ENCODE assay signal across 9 cellular contexts in the genomic region with DNA sequence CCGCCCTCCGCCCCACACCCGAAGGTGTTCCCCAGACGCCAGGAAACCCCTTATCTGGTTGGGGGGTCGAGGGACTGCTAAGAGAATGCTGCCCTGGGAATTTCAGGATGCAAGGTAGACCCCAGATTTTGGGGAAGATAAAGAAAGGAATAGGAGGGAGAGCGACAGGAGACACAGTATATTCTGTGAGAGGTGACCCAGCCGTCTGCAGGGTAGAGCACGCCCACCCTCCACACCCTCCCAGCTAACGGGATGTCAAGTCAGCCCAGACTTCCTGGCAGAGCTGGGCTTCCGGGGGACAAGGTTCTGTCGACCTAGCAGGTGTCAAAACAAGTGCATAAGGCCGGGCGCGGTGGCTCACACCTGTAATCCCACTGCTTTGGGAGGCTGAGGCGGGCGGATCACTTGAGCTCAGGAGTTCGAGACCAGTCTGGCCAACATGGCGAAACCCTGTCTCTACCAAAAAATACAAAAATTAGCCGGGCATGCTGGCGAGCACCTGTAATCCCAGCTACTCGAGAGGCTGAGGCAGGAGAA. TPM values are rescaled to one million over a fixed set of nuclear protein-coding genes. Genes with fewer than 3 reads are reported as not detected.
DNase-seq lines count a peak whose midpoint lies in the region; ATAC-seq and TF ChIP-seq lines count a peak whose summit lies in the region.
"Had no signal": no experiment of that assay in that cellular context is flagged by ENCODE, and none has a peak within 500 bp of the region (broad histone marks: within the 10 kb centered on the region; RNA-seq: fewer than 3 reads in every experiment).

No MANE protein-coding gene starts in this region.

- no peaks in the 10 kb centered on the region for H3K27me3 Mint-ChIP-seq in MCF 10A (ENCODE audit: insufficient read depth, unreplicated experiment)

- DNase-seq in breast epithelium (ENCODE audit: low spot score in 2 of 2): no peak
- no peak for DNase-seq in MCF 10A (ENCODE audit: unreplicated experiment)
- DNase-seq in SK-N-MC (ENCODE audit: low read depth, low spot score): no peak
- no peak for DNase-seq in iPS DF 6.9 (ENCODE audit: low read depth, low spot score)
- DNase-seq in stimulated activated effector memory CD8-positive, alpha-beta T cell treated with anti-CD3 and anti-CD28 coated beads, Interleukin-12 subunit alpha, Interleukin-12 subunit beta, amount 100 ng/mL, for 72 hours (ENCODE audit: low spot score in 2 of 2): no peak
- DNase-seq in activated CD8-positive, alpha-beta memory T cell treated with anti-CD3 and anti-CD28 coated beads, Interleukin-2, amount 50 U/mL, for 4 hours: no peak
- no peak for DNase-seq in H4 (ENCODE audit: low spot score)
- no peak for DNase-seq in NCI-H524 treated with DMSO at 0.1 percent for 48 hours (lab: John Stamatoyannopoulos, UW)
- DNase-seq: T-helper 2 cell had no signal

- H3K9ac ChIP-seq in SK-N-MC (ENCODE audit: insufficient read length): no peak overlapping the region

- CTCF ChIA-PET in MCF 10A (lab: Yijun Ruan, JAX): no interaction called here

- H3K36me3 Mint-ChIP-seq in MCF 10A (ENCODE audit: insufficient read depth, unreplicated experiment): peaks cover 4% of the 10 kb centered on the region
- H3K36me3 Mint-ChIP-seq in stimulated activated effector memory CD8-positive, alpha-beta T cell treated with anti-CD3 and anti-CD28 coated beads, Interleukin-12 subunit alpha, Interleukin-12 subunit beta, amount 100 ng/mL, for 72 hours: no peaks in the 10 kb centered on the region

- no peak overlapping the region for H3K4me3 Mint-ChIP-seq in MCF 10A (ENCODE audit: unreplicated experiment)
- peak overlapping the region; percentile 53 for H3K4me3 Mint-ChIP-seq in stimulated activated effector memory CD8-positive, alpha-beta T cell treated with anti-CD3 and anti-CD28 coated beads, Interleukin-12 subunit alpha, Interleukin-12 subunit beta, amount 100 ng/mL, for 72 hours

- no peak overlapping the region for H3K27ac Mint-ChIP-seq in MCF 10A (ENCODE audit: low read depth, unreplicated experiment)
- H3K27ac Mint-ChIP-seq in stimulated activated effector memory CD8-positive, alpha-beta T cell treated with anti-CD3 and anti-CD28 coated beads, Interleukin-12 subunit alpha, Interleukin-12 subunit beta, amount 100 ng/mL, for 72 hours: no peak overlapping the region

- TF ChIP-seq POLR2A in breast epithelium (IDR thresholded peaks at IDR 0.05): no peak

- no peaks in the 10 kb centered on the region for H3K36me3 ChIP-seq in breast epithelium
- no peaks in the 10 kb centered on the region for H3K36me3 ChIP-seq in SK-N-MC (ENCODE audit: insufficient read depth, low read length)
- H3K36me3 ChIP-seq in iPS DF 6.9 (ENCODE audit: control insufficient read depth, insufficient read depth, low read length): no peaks in the 10 kb centered on the region

- H3K4me1 ChIP-seq in breast epithelium (peaks cover 0 to 8% of the 10 kb centered on the region in 2 donors), iPS DF 6.9 (ENCODE audit: control insufficient read depth, insufficient read depth, low read length) (peaks cover 7% of the 10 kb centered on the region)

- H3K9me3 Mint-ChIP-seq in MCF 10A (ENCODE audit: unreplicated experiment): no peaks in the 10 kb centered on the region
- H3K9me3 Mint-ChIP-seq in stimulated activated effector memory CD8-positive, alpha-beta T cell treated with anti-CD3 and anti-CD28 coated beads, Interleukin-12 subunit alpha, Interleukin-12 subunit beta, amount 100 ng/mL, for 72 hours: peaks cover 2% of the 10 kb centered on the region

- BruUV-seq in MCF 10A (replicated peaks; lab: Mats Ljungman, UMichigan): no TSS peak

- H3K9me3 ChIP-seq in breast epithelium (no peaks in the 10 kb centered on the region), SK-N-MC (ENCODE audit: low read depth, low read length) (no peaks in the 10 kb centered on the region), iPS DF 6.9 (ENCODE audit: control insufficient read depth, insufficient read depth, low read length) (no peaks in the 10 kb centered on the region)

- H3K27me3 ChIP-seq in breast epithelium (peaks cover 5 to 20% of the 10 kb centered on the region in 2 donors), iPS DF 6.9 (ENCODE audit: control insufficient read depth, insufficient read depth, low read length) (no peaks in the 10 kb centered on the region)

- peaks cover 23% of the 10 kb centered on the region for H3K4me1 Mint-ChIP-seq in MCF 10A (ENCODE audit: insufficient read depth, unreplicated experiment)
- H3K4me1 Mint-ChIP-seq in stimulated activated effector memory CD8-positive, alpha-beta T cell treated with anti-CD3 and anti-CD28 coated beads, Interleukin-12 subunit alpha, Interleukin-12 subunit beta, amount 100 ng/mL, for 72 hours: peaks cover 17% of the 10 kb centered on the region

- H3K27ac ChIP-seq in breast epithelium (peak overlapping the region in 1 of 2 donors; percentile 70), SK-N-MC (no peak overlapping the region), iPS DF 6.9 (ENCODE audit: low read length) (no peak overlapping the region)

- intact Hi-C loops in breast epithelium (cut with DNase I; ENCODE audit: low total_unique reads) (no loop called here), MCF 10A (cut with micrococcal nuclease) (no loop called here)

- no peak for ATAC-seq in stimulated activated effector memory CD8-positive, alpha-beta T cell treated with anti-CD3 and anti-CD28 coated beads, Interleukin-12 subunit alpha, Interleukin-12 subunit beta, amount 100 ng/mL, for 72 hours

- WGBS in iPS DF 6.9 (ENCODE audit: insufficient coverage, insufficient read length): no CpG with 5 or more reads among the region's 21 CpGs

- H3K4me3 ChIP-seq in breast epithelium (peak overlapping the region in 2 of 3 donors; percentile 56 to 76), SK-N-MC (peak overlapping the region; percentile 79), iPS DF 6.9 (ENCODE audit: low read length) (peak overlapping the region; percentile 46; the same call in 1 of the 2 replicates)

- POLR2A ChIA-PET in MCF 10A (lab: Yijun Ruan, JAX): interaction anchor here (0.6 to 1.7 kb wide), 2 partner anchors 27 to 29 kb away, joined by 3 to 4 read pairs; partner anchors contain the start of gene MAP2K7

- TF ChIP-seq CTCF in breast epithelium (IDR thresholded peaks at IDR 0.05) (no peak), MCF 10A (IDR thresholded peaks at IDR 0.05; ENCODE audit: unreplicated experiment) (no peak)

RNA-seq across cellular contexts. Expression of gene PRR36, which starts 0.7 kb away (rescaled TPM):
- 1 to 10 TPM in 1 of 3 donors, under 1 TPM in 1, not detected in 1; 0.59 to 2.0 TPM for total RNA-seq in breast epithelium
- 0.10 and 0.26 TPM in 2 replicates for total RNA-seq in MCF 10A (2022)
- 0.04 TPM in 1 of 2 replicates, not detected in the other for total RNA-seq in H4 (2014; rRNA removed; shearing (Covaris generic))

RNA-seq across cellular contexts. Expression of gene LRRC8E, which starts 13.4 kb away (rescaled TPM):
- total RNA-seq in breast epithelium (10 to 100 TPM in 1 of 3 donors, 1 to 10 TPM in 2; 1.4 to 15.1 (median 6.6) TPM), MCF 10A (2022) (10.3 and 11.8 TPM in 2 replicates)
- 2.4 and 2.6 TPM in 2 replicates for total RNA-seq in H4 (2014; rRNA removed; shearing (Covaris generic))

RNA-seq across cellular contexts. Expression of gene MAP2K7, which starts 28.8 kb away (rescaled TPM):
- 10 to 100 TPM; 13.3 to 17.1 (median 13.8) TPM for total RNA-seq in breast epithelium
- 30.5 and 36.3 TPM in 2 replicates for total RNA-seq in MCF 10A (2022)
- 2.9 and 4.2 TPM in 2 replicates for total RNA-seq in H4 (2014; rRNA removed; shearing (Covaris generic))

RNA-seq across cellular contexts. Expression of gene TGFBR3L, which starts 39.7 kb away (rescaled TPM):
- total RNA-seq in breast epithelium: 1 to 10 TPM in 1 of 3 donors, not detected in 2; 2.3 TPM
- total RNA-seq in MCF 10A (2022): 3.3 and 4.5 TPM in 2 replicates
- total RNA-seq in H4 (2014; rRNA removed; shearing (Covaris generic)): not detected in 2 replicates

RNA-seq across cellular contexts. Expression of gene EVI5L, which starts 44.9 kb away (rescaled TPM):
- 10 to 100 TPM in 1 of 3 donors, 1 to 10 TPM in 2; 7.5 to 12.5 (median 9.2) TPM for total RNA-seq in breast epithelium
- 23.6 and 25.7 TPM in 2 replicates for total RNA-seq in MCF 10A (2022)
- 7.9 and 12.6 TPM in 2 replicates for total RNA-seq in H4 (2014; rRNA removed; shearing (Covaris generic))
